1 cellular context compared by ENCODE assay signal in the genomic region with DNA sequence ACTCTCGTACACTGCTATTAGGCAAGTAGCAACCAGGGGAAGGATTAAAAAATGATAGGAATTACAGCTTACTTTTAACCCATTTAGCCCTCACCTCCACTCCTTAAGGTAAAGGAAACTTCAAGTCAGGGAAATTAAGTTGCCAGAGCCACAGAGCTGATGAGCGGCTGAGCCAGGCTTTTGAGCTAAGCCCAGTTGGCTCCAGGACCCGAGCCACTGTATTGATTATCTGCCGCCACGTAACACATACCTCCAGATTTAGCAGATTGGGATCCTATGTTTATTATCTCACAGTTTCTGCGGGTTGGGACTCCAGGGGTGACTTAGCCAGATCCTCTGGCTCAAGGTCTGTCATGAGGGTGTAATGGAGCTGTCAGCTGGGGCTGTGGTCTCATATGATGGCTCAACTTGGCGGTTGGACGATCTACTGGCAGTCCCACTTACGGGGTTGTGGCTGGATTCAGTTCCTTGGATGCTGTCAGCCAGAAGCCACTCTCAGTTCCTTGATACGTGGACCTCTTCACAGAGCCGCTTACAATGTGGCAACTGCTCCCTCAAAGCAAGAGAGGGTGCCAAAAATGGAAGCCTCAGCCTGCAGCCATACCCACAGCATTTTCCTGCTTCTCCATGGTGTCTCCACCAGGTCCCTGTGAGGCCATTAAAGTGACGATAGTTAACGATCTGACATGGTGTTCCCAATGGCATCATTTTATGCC.
TF ChIP-seq lines count a peak whose summit lies in the region.

No MANE protein-coding gene starts in this region.

TF ChIP-seq in HepG2, 621 proteins besides CTCF, POLR2A, EP300 and RAD21 (continued from another document):
- TF ChIP-seq, protein P1, sequence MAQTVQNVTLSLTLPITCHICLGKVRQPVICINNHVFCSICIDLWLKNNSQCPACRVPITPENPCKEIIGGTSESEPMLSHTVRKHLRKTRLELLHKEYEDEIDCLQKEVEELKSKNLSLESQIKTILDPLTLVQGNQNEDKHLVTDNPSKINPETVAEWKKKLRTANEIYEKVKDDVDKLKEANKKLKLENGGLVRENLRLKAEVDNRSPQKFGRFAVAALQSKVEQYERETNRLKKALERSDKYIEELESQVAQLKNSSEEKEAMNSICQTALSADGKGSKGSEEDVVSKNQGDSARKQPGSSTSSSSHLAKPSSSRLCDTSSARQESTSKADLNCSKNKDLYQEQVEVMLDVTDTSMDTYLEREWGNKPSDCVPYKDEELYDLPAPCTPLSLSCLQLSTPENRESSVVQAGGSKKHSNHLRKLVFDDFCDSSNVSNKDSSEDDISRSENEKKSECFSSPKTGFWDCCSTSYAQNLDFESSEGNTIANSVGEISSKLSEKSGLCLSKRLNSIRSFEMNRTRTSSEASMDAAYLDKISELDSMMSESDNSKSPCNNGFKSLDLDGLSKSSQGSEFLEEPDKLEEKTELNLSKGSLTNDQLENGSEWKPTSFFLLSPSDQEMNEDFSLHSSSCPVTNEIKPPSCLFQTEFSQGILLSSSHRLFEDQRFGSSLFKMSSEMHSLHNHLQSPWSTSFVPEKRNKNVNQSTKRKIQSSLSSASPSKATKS (CRISPR knock-in tag; IDR thresholded peaks at IDR 0.05): no peak
- TF ChIP-seq, protein P2, sequence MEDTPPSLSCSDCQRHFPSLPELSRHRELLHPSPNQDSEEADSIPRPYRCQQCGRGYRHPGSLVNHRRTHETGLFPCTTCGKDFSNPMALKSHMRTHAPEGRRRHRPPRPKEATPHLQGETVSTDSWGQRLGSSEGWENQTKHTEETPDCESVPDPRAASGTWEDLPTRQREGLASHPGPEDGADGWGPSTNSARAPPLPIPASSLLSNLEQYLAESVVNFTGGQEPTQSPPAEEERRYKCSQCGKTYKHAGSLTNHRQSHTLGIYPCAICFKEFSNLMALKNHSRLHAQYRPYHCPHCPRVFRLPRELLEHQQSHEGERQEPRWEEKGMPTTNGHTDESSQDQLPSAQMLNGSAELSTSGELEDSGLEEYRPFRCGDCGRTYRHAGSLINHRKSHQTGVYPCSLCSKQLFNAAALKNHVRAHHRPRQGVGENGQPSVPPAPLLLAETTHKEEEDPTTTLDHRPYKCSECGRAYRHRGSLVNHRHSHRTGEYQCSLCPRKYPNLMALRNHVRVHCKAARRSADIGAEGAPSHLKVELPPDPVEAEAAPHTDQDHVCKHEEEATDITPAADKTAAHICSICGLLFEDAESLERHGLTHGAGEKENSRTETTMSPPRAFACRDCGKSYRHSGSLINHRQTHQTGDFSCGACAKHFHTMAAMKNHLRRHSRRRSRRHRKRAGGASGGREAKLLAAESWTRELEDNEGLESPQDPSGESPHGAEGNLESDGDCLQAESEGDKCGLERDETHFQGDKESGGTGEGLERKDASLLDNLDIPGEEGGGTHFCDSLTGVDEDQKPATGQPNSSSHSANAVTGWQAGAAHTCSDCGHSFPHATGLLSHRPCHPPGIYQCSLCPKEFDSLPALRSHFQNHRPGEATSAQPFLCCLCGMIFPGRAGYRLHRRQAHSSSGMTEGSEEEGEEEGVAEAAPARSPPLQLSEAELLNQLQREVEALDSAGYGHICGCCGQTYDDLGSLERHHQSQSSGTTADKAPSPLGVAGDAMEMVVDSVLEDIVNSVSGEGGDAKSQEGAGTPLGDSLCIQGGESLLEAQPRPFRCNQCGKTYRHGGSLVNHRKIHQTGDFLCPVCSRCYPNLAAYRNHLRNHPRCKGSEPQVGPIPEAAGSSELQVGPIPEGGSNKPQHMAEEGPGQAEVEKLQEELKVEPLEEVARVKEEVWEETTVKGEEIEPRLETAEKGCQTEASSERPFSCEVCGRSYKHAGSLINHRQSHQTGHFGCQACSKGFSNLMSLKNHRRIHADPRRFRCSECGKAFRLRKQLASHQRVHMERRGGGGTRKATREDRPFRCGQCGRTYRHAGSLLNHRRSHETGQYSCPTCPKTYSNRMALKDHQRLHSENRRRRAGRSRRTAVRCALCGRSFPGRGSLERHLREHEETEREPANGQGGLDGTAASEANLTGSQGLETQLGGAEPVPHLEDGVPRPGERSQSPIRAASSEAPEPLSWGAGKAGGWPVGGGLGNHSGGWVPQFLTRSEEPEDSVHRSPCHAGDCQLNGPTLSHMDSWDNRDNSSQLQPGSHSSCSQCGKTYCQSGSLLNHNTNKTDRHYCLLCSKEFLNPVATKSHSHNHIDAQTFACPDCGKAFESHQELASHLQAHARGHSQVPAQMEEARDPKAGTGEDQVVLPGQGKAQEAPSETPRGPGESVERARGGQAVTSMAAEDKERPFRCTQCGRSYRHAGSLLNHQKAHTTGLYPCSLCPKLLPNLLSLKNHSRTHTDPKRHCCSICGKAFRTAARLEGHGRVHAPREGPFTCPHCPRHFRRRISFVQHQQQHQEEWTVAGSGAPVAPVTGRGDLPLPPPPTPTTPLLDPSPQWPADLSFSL (CRISPR knock-in tag; IDR thresholded peaks at IDR 0.05): no peak
- TF ChIP-seq, protein P3, sequence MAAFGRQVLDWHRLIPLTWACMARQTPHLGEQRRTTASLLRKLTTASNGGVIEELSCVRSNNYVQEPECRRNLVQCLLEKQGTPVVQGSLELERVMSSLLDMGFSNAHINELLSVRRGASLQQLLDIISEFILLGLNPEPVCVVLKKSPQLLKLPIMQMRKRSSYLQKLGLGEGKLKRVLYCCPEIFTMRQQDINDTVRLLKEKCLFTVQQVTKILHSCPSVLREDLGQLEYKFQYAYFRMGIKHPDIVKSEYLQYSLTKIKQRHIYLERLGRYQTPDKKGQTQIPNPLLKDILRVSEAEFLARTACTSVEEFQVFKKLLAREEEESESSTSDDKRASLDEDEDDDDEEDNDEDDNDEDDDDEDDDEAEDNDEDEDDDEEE (CRISPR knock-in tag; IDR thresholded peaks at IDR 0.05): 0 out of 2 replicates have a peak, but pooled peaks have one; percentile 26
- TF ChIP-seq NFE2L1 (CRISPR knock-in tag; IDR thresholded peaks at IDR 0.05; ENCODE audit: borderline replicate concordance) (no peak), ERF (CRISPR knock-in tag; IDR thresholded peaks at IDR 0.05) (no peak), SNAI1 (CRISPR knock-in tag; IDR thresholded peaks at IDR 0.05; ENCODE audit: borderline replicate concordance) (no peak), ZNF747 (CRISPR knock-in tag; IDR thresholded peaks at IDR 0.05; ENCODE audit: borderline replicate concordance) (no peak), ZNF75D (CRISPR knock-in tag; IDR thresholded peaks at IDR 0.05; ENCODE audit: borderline replicate concordance) (no peak), NFE2L2 (IDR thresholded peaks at IDR 0.05; ENCODE audit: low read length) (no peak), SRY (CRISPR knock-in tag; IDR thresholded peaks at IDR 0.05) (no peak), FOXK1 (CRISPR knock-in tag; IDR thresholded peaks at IDR 0.05; ENCODE audit: borderline replicate concordance, low read depth) (no peak), MTF2 (CRISPR knock-in tag; IDR thresholded peaks at IDR 0.05; ENCODE audit: borderline replicate concordance) (no peak), ZFX (CRISPR knock-in tag; IDR thresholded peaks at IDR 0.05; ENCODE audit: low read depth) (no peak), ISX (CRISPR knock-in tag; conservative IDR thresholded peaks at IDR 0.05) (no peak), EHMT2 (IDR thresholded peaks at IDR 0.05; ENCODE audit: borderline replicate concordance, low read depth, low read length) (no peak), ZNF720 (CRISPR knock-in tag; IDR thresholded peaks at IDR 0.05) (no peak), RORA (CRISPR knock-in tag; IDR thresholded peaks at IDR 0.05) (no peak), KLF9 (CRISPR knock-in tag; IDR thresholded peaks at IDR 0.05; ENCODE audit: low read depth) (no peak), ZNF724P (CRISPR knock-in tag; IDR thresholded peaks at IDR 0.05; ENCODE audit: borderline replicate concordance) (no peak)
- TF ChIP-seq, protein P4, sequence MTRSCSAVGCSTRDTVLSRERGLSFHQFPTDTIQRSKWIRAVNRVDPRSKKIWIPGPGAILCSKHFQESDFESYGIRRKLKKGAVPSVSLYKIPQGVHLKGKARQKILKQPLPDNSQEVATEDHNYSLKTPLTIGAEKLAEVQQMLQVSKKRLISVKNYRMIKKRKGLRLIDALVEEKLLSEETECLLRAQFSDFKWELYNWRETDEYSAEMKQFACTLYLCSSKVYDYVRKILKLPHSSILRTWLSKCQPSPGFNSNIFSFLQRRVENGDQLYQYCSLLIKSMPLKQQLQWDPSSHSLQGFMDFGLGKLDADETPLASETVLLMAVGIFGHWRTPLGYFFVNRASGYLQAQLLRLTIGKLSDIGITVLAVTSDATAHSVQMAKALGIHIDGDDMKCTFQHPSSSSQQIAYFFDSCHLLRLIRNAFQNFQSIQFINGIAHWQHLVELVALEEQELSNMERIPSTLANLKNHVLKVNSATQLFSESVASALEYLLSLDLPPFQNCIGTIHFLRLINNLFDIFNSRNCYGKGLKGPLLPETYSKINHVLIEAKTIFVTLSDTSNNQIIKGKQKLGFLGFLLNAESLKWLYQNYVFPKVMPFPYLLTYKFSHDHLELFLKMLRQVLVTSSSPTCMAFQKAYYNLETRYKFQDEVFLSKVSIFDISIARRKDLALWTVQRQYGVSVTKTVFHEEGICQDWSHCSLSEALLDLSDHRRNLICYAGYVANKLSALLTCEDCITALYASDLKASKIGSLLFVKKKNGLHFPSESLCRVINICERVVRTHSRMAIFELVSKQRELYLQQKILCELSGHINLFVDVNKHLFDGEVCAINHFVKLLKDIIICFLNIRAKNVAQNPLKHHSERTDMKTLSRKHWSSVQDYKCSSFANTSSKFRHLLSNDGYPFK (CRISPR knock-in tag; IDR thresholded peaks at IDR 0.05; ENCODE audit: borderline replicate concordance): no peak
- TF ChIP-seq, protein P5, sequence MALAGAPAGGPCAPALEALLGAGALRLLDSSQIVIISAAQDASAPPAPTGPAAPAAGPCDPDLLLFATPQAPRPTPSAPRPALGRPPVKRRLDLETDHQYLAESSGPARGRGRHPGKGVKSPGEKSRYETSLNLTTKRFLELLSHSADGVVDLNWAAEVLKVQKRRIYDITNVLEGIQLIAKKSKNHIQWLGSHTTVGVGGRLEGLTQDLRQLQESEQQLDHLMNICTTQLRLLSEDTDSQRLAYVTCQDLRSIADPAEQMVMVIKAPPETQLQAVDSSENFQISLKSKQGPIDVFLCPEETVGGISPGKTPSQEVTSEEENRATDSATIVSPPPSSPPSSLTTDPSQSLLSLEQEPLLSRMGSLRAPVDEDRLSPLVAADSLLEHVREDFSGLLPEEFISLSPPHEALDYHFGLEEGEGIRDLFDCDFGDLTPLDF (CRISPR knock-in tag; IDR thresholded peaks at IDR 0.05): 0 out of 2 replicates have a peak, but pooled peaks have one; percentile 1
